19 cellular contexts compared by ENCODE assay signal in the genomic region with DNA sequence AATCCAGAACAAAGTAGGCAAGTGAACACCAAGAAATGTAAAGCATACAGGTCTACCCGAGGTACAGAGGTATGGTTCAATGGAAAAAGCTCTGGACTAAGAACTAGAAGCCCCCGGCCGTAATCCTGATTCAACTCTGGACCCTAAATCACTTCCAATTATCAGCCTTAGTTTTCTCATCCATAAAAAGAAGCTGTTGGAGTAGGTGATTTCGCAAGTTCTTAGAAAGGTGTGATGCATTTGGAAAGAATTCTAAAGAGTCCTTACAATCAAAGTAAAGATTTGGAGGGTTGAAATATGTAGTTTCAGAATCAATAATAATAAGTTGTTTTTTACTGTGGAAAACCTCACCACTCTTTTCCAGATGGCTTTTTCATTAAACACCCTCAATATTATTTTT.
"Had no signal": no experiment of that assay in that cellular context is flagged by ENCODE, and none has a peak within 500 bp of the region (broad histone marks: within the 10 kb centered on the region; RNA-seq: fewer than 3 reads in every experiment).

No MANE protein-coding gene starts in this region.

- H3K36me3 Mint-ChIP-seq: stimulated activated effector memory CD8-positive, alpha-beta T cell treated with anti-CD3 and anti-CD28 coated beads, Interleukin-12 subunit alpha, Interleukin-12 subunit beta, amount 100 ng/mL, for 72 hours; type B pancreatic cell had no signal

- H3K4me3 Mint-ChIP-seq: naive thymus-derived CD8-positive, alpha-beta T cell; stimulated activated effector memory CD8-positive, alpha-beta T cell treated with anti-CD3 and anti-CD28 coated beads, Interleukin-12 subunit alpha, Interleukin-12 subunit beta, amount 100 ng/mL, for 72 hours; type B pancreatic cell had no signal

- H3K9me3 ChIP-seq: neutrophil, psoas muscle, suprapubic skin, thyroid gland had no signal

- H3K4me3 ChIP-seq: coronary artery, dorsolateral prefrontal cortex, heart right ventricle, psoas muscle, suprapubic skin, thyroid gland had no signal

- H3K27ac Mint-ChIP-seq: stimulated activated effector memory CD8-positive, alpha-beta T cell treated with anti-CD3 and anti-CD28 coated beads, Interleukin-12 subunit alpha, Interleukin-12 subunit beta, amount 100 ng/mL, for 72 hours; type B pancreatic cell had no signal

- DNase-seq: dorsolateral prefrontal cortex; effector CD8-positive, alpha-beta T cell; heart right ventricle; hypothalamus; kidney glomerular epithelial cell; mammary epithelial cell; naive thymus-derived CD8-positive, alpha-beta T cell; psoas muscle; right cardiac atrium; stimulated activated CD4-positive, alpha-beta T cell treated with anti-CD3 and anti-CD28 coated beads, Interleukin-4, amount 100 ng/mL, for 1 hour; stimulated activated CD8-positive, alpha-beta memory T cell treated with anti-CD3 and anti-CD28 coated beads, Interleukin-4, amount 100 ng/mL, for 48 hours; stimulated activated naive CD8-positive, alpha-beta T cell treated with anti-CD3 and anti-CD28 coated beads, Interleukin-15, Interleukin-2, amounts not matched to agents 100 U/mL and 50 U/mL, for 24 hours; thyroid gland had no signal

- H3K27me3 ChIP-seq: dorsolateral prefrontal cortex, heart right ventricle, neutrophil, suprapubic skin, thyroid gland had no signal

- ATAC-seq: esophagus mucosa; heart right ventricle; naive thymus-derived CD8-positive, alpha-beta T cell; psoas muscle; right cardiac atrium; stimulated activated effector memory CD8-positive, alpha-beta T cell treated with anti-CD3 and anti-CD28 coated beads, Interleukin-12 subunit alpha, Interleukin-12 subunit beta, amount 100 ng/mL, for 72 hours; stimulated activated naive CD8-positive, alpha-beta T cell treated with anti-CD3 and anti-CD28 coated beads, Interleukin-15, Interleukin-2, amounts not matched to agents 100 U/mL and 50 U/mL, for 24 hours had no signal

- H3K27ac ChIP-seq: coronary artery, dorsolateral prefrontal cortex, heart right ventricle, psoas muscle, suprapubic skin, thyroid gland had no signal

- H3K27me3 Mint-ChIP-seq: naive thymus-derived CD8-positive, alpha-beta T cell; type B pancreatic cell had no signal

- H3K4me1 Mint-ChIP-seq: stimulated activated effector memory CD8-positive, alpha-beta T cell treated with anti-CD3 and anti-CD28 coated beads, Interleukin-12 subunit alpha, Interleukin-12 subunit beta, amount 100 ng/mL, for 72 hours had no signal

- H3K36me3 ChIP-seq: heart right ventricle, neutrophil, suprapubic skin, thyroid gland had no signal

- H3K4me1 ChIP-seq: psoas muscle, suprapubic skin had no signal
